In genomic region chr3:63726656-63727055, GRCh38 we compare ENCODE assay signal across 35 cellular contexts.
"Had no signal": no experiment of that assay in that cellular context is flagged by ENCODE, and none has a peak within 500 bp of the region (broad histone marks: within the 10 kb centered on the region; RNA-seq: fewer than 3 reads in every experiment).

No MANE protein-coding gene starts in this region.

- H3K36me3 Mint-ChIP-seq: activated CD8-positive, alpha-beta memory T cell treated with anti-CD3 and anti-CD28 coated beads, Interleukin-2, amount 10 ng/mL, durations not matched to agents 7 days and 5 days; activated naive CD8-positive, alpha-beta T cell treated with anti-CD3 and anti-CD28 coated beads, Interleukin-2, amount 10 ng/mL, durations not matched to agents 7 days and 5 days; brain had no signal

- ATAC-seq: activated CD8-positive, alpha-beta memory T cell treated with anti-CD3 and anti-CD28 coated beads, Interleukin-2, amount 10 ng/mL, durations not matched to agents 7 days and 5 days; Right ventricle myocardium inferior had no signal

- FAIRE-seq: RCC 7860 had no signal

- DNase-seq: activated CD4-positive, alpha-beta memory T cell treated with anti-CD3 and anti-CD28 coated beads, Interleukin-2, amount 10 ng/mL, durations not matched to agents 7 days and 5 days; activated CD4-positive, alpha-beta T cell treated with anti-CD3 and anti-CD28 coated beads for 1 hour; activated CD4-positive, alpha-beta T cell treated with anti-CD3 and anti-CD28 coated beads for 48 hours; activated CD4-positive, CD25-positive, alpha-beta regulatory T cell; activated CD8-positive, alpha-beta memory T cell treated with anti-CD3 and anti-CD28 coated beads for 24 hours; activated CD8-positive, alpha-beta memory T cell treated with anti-CD3 and anti-CD28 coated beads, Interleukin-2, amount 10 ng/mL, durations not matched to agents 7 days and 5 days; activated CD8-positive, alpha-beta memory T cell treated with anti-CD3 and anti-CD28 coated beads, Interleukin-2, amount 50 U/mL, for 48 hours; activated effector memory CD4-positive, alpha-beta T cell treated with Interleukin-2 at 50 U/mL for 16 hours; activated naive CD4-positive, alpha-beta T cell treated with anti-CD3 and anti-CD28 coated beads, Interleukin-2, amount 50 U/mL, for 16 hours; activated naive CD8-positive, alpha-beta T cell treated with anti-CD3 and anti-CD28 coated beads, Interleukin-2, amount 10 ng/mL, durations not matched to agents 7 days and 5 days; activated T-cell treated with anti-CD3 and anti-CD28 coated beads, Interleukin-2, amount 50 U/mL, for 48 hours; central memory CD4-positive, alpha-beta T cell; Kasumi-1; KG1; MM.1S; MV-4-11; NCI-H1092; NCI-H1436 treated with DMSO at 0.1 percent for 48 hours; NCI-H1694 treated with DMSO at 0.1 percent for 48 hours; NCI-H2029; NCI-H510A; NCI-H526; NCI-H748 treated with DMSO at 0.1 percent for 48 hours; NK-92 treated with Interleukin-12 subunit alpha and Interleukin-12 subunit beta, amount 100 ng/mL, for 24 hours; SIG-M5; SW 1271; T-helper 1 cell; T-helper 2 cell; T-helper 9 cell; WERI-Rb-1 had no signal

- H3K4me1 Mint-ChIP-seq: activated CD4-positive, alpha-beta memory T cell treated with anti-CD3 and anti-CD28 coated beads, Interleukin-2, amount 10 ng/mL, durations not matched to agents 7 days and 5 days; activated CD8-positive, alpha-beta memory T cell treated with anti-CD3 and anti-CD28 coated beads, Interleukin-2, amount 10 ng/mL, durations not matched to agents 7 days and 5 days; activated naive CD8-positive, alpha-beta T cell treated with anti-CD3 and anti-CD28 coated beads, Interleukin-2, amount 10 ng/mL, durations not matched to agents 7 days and 5 days; brain had no signal

- H3K27ac ChIP-seq: PC-9, RWPE1, WERI-Rb-1 had no signal

- H3K4me2 ChIP-seq: PC-9 had no signal

- H3K27ac Mint-ChIP-seq: activated CD4-positive, alpha-beta memory T cell treated with anti-CD3 and anti-CD28 coated beads, Interleukin-2, amount 10 ng/mL, durations not matched to agents 7 days and 5 days; activated CD8-positive, alpha-beta memory T cell treated with anti-CD3 and anti-CD28 coated beads, Interleukin-2, amount 10 ng/mL, durations not matched to agents 7 days and 5 days; activated naive CD8-positive, alpha-beta T cell treated with anti-CD3 and anti-CD28 coated beads, Interleukin-2, amount 10 ng/mL, durations not matched to agents 7 days and 5 days; brain had no signal

- H2AFZ ChIP-seq: PC-9 had no signal

- H3K4me3 Mint-ChIP-seq: activated CD4-positive, alpha-beta memory T cell treated with anti-CD3 and anti-CD28 coated beads, Interleukin-2, amount 10 ng/mL, durations not matched to agents 7 days and 5 days; activated CD8-positive, alpha-beta memory T cell treated with anti-CD3 and anti-CD28 coated beads, Interleukin-2, amount 10 ng/mL, durations not matched to agents 7 days and 5 days; activated naive CD8-positive, alpha-beta T cell treated with anti-CD3 and anti-CD28 coated beads, Interleukin-2, amount 10 ng/mL, durations not matched to agents 7 days and 5 days; brain had no signal

- H3K27me3 Mint-ChIP-seq: activated CD4-positive, alpha-beta memory T cell treated with anti-CD3 and anti-CD28 coated beads, Interleukin-2, amount 10 ng/mL, durations not matched to agents 7 days and 5 days; activated CD8-positive, alpha-beta memory T cell treated with anti-CD3 and anti-CD28 coated beads, Interleukin-2, amount 10 ng/mL, durations not matched to agents 7 days and 5 days had no signal

- H3K36me3 ChIP-seq: WERI-Rb-1 had no signal

- H3K9me3 Mint-ChIP-seq: activated naive CD8-positive, alpha-beta T cell treated with anti-CD3 and anti-CD28 coated beads, Interleukin-2, amount 10 ng/mL, durations not matched to agents 7 days and 5 days had no signal

- H3K4me3 ChIP-seq: PC-9 had no signal
